ENCODE assay signal across 33 cellular contexts in genomic region chr12:76945867-76946266, GRCh38.
DNase-seq lines count a peak whose midpoint lies in the region; ATAC-seq and TF ChIP-seq lines count a peak whose summit lies in the region.
"Had no signal": no experiment of that assay in that cellular context is flagged by ENCODE, and none has a peak within 500 bp of the region (broad histone marks: within the 10 kb centered on the region; RNA-seq: fewer than 3 reads in every experiment).

No MANE protein-coding gene starts in this region.

- H3K9me2 ChIP-seq in GM23338 (ENCODE audit: insufficient read depth) = 0 out of 2 replicates have a peak, but pooled peaks cover 5% of the 10 kb centered on the region

- peak overlapping the region; percentile 88 for H2BK120ac ChIP-seq in IMR-90 (ENCODE audit: low read depth, low read length)

- H3K4me3 Mint-ChIP-seq in GM23338 = no peak overlapping the region
- H3K4me3 Mint-ChIP-seq: activated CD4-positive, alpha-beta T cell treated with anti-CD3 and anti-CD28 coated beads, Interleukin-2, amount 10 ng/mL, durations not matched to agents 7 days and 5 days; activated CD8-positive, alpha-beta memory T cell treated with anti-CD3 and anti-CD28 coated beads, Interleukin-2, amount 10 ng/mL, durations not matched to agents 7 days and 5 days; activated naive CD4-positive, alpha-beta T cell treated with anti-CD3 and anti-CD28 coated beads for 36 hours; activated T-cell treated with anti-CD3 and anti-CD28 coated beads, Interleukin-2, amount 50 U/mL, for 72 hours; CD14-positive monocyte; central memory CD8-positive, alpha-beta T cell; immature natural killer cell; natural killer cell; stimulated activated memory B cell treated with anti-CD40 and anti-IgM and Interleukin-4, amounts not matched to agents 10 μg/mL and 1 μg/mL and 100 μg/mL, for 72 hours; T-helper 1 cell treated with Interleukin-12 subunit alpha and Interleukin-12 subunit beta and Interleukin-4 antibody, amounts not matched to agents 30 μg/mL and 1 μg/mL, for 36 hours had no signal

- no peaks in the 10 kb centered on the region for H4K20me1 ChIP-seq in IMR-90 (ENCODE audit: insufficient read depth, low read length)
- H4K20me1 ChIP-seq in GM23338 (replicated peaks; ENCODE audit: insufficient read depth) = no peaks in the 10 kb centered on the region

- H3K27ac ChIP-seq in IMR-90 (ENCODE audit: insufficient read depth, low read length) (no peak overlapping the region), GM23338 (ENCODE audit: low read depth) (no peak overlapping the region)
- H3K27ac ChIP-seq: hepatocyte, SJSA1, spleen had no signal

- no peak for TF ChIP-seq POLR2A in IMR-90 (IDR thresholded peaks at IDR 0.05; ENCODE audit: low read depth, low read length)

- ATAC-seq in IMR-90 (ENCODE audit: low read depth) = peak; percentile 46
- no peak for ATAC-seq in GM21786 (IDR thresholded peaks at IDR 0.05; ENCODE audit: unreplicated experiment)
- ATAC-seq in GM23338 = no peak
- ATAC-seq: activated CD8-positive, alpha-beta memory T cell treated with anti-CD3 and anti-CD28 coated beads, Interleukin-2, amount 10 ng/mL, durations not matched to agents 7 days and 5 days; activated T-cell treated with anti-CD3 and anti-CD28 coated beads, Interleukin-2, amount 50 U/mL, for 72 hours; left ventricle myocardium superior; natural killer cell; Panc1; stimulated activated memory B cell treated with anti-CD40 and anti-IgM and Interleukin-4, amounts not matched to agents 10 μg/mL and 1 μg/mL and 100 μg/mL, for 72 hours had no signal

- H3K36me3 Mint-ChIP-seq in GM23338 (ENCODE audit: low read depth) = no peaks in the 10 kb centered on the region
- H3K36me3 Mint-ChIP-seq: activated CD8-positive, alpha-beta memory T cell treated with anti-CD3 and anti-CD28 coated beads, Interleukin-2, amount 10 ng/mL, durations not matched to agents 7 days and 5 days; CD14-positive monocyte; immature natural killer cell; natural killer cell; stimulated activated memory B cell treated with anti-CD40 and anti-IgM and Interleukin-4, amounts not matched to agents 10 μg/mL and 1 μg/mL and 100 μg/mL, for 72 hours had no signal

- H3K79me1 ChIP-seq in IMR-90 (ENCODE audit: low read depth in 1 of 2, low read length in 2 of 2) = no peaks in the 10 kb centered on the region

- POLR2A ChIA-PET in IMR-90 (lab: Charles Lee; ENCODE audit: unreplicated experiment) = no interaction called here

- H2AFZ ChIP-seq in IMR-90 (replicated peaks; ENCODE audit: low read length, poor library complexity) = peak overlapping the region; percentile 24
- no peak overlapping the region for H2AFZ ChIP-seq in GM23338
- H2AFZ ChIP-seq: hepatocyte had no signal

- H4K8ac ChIP-seq in IMR-90 (ENCODE audit: low read depth in 2 of 2, low read length in 2 of 2) = peak overlapping the region; percentile 0 to 28; a peak in 1 of 4 replicates

- 0% methylated on average over 2 of the region's 4 CpGs; no CpG with 5 or more reads in 1 of the 2 experiments for WGBS in IMR-90 (ENCODE audit: extremely low coverage in 2 of 2, insufficient read length in 1 of 2), 2 experiments

- DNase-seq in AG20443 (ENCODE audit: low spot score) (peak; percentile 19), IMR-90 (peak; percentile 72), astrocyte of the spinal cord (ENCODE audit: low read depth, low spot score) (peak; percentile 25), kidney tubule cell (ENCODE audit: low spot score) (peak; percentile 19), GF-D8 (lab: John Stamatoyannopoulos, UW) (no peak), GM23338 (ENCODE audit: low spot score) (no peak)
- no peak for DNase-seq in activated CD4-positive, alpha-beta T cell treated with anti-CD3 and anti-CD28 coated beads for 1 hour
- DNase-seq: activated CD4-positive, alpha-beta T cell treated with anti-CD3 and anti-CD28 coated beads, Interleukin-2, amount 10 ng/mL, durations not matched to agents 7 days and 5 days; activated CD8-positive, alpha-beta memory T cell treated with anti-CD3 and anti-CD28 coated beads, Interleukin-2, amount 10 ng/mL, durations not matched to agents 7 days and 5 days; activated naive CD4-positive, alpha-beta T cell treated with anti-CD3 and anti-CD28 coated beads for 36 hours; activated T-cell treated with anti-CD3 and anti-CD28 coated beads, Interleukin-2, amount 50 U/mL, for 72 hours; amygdala; GDM1; immature natural killer cell; Kasumi-1; left ventricle myocardium superior; midbrain; natural killer cell; NCI-H1048; NCI-H187; NCI-H524 treated with DMSO at 0.1 percent for 48 hours; NK-92 treated with Interleukin-12 subunit alpha and Interleukin-12 subunit beta, amount 100 ng/mL, for 24 hours; retina; spleen; stimulated activated CD4-positive, alpha-beta T cell treated with anti-CD3 and anti-CD28 coated beads, Interleukin-4, amount 100 ng/mL, for 1 hour had no signal

- H3F3A ChIP-seq in GM23338 (replicated peaks; ENCODE audit: low read depth) = no peaks in the 10 kb centered on the region

- H3K9me3 Mint-ChIP-seq in GM23338 = no peaks in the 10 kb centered on the region
- H3K9me3 Mint-ChIP-seq: activated CD4-positive, alpha-beta T cell treated with anti-CD3 and anti-CD28 coated beads, Interleukin-2, amount 10 ng/mL, durations not matched to agents 7 days and 5 days; activated naive CD4-positive, alpha-beta T cell treated with anti-CD3 and anti-CD28 coated beads for 36 hours; activated T-cell treated with anti-CD3 and anti-CD28 coated beads, Interleukin-2, amount 50 U/mL, for 72 hours; central memory CD8-positive, alpha-beta T cell; natural killer cell; stimulated activated memory B cell treated with anti-CD40 and anti-IgM and Interleukin-4, amounts not matched to agents 10 μg/mL and 1 μg/mL and 100 μg/mL, for 72 hours; T-helper 1 cell treated with Interleukin-12 subunit alpha and Interleukin-12 subunit beta and Interleukin-4 antibody, amounts not matched to agents 30 μg/mL and 1 μg/mL, for 36 hours had no signal

- H3K4me1 ChIP-seq in IMR-90 (ENCODE audit: control insufficient read depth, insufficient read depth, low read length) = peaks cover 12% of the 10 kb centered on the region
- H3K4me1 ChIP-seq in GM23338 (ENCODE audit: insufficient read depth) = no peaks in the 10 kb centered on the region
- H3K4me1 ChIP-seq: spleen had no signal

- CTCF ChIA-PET in IMR-90 (lab: Yijun Ruan, JAX) = interaction anchor here (0.7 kb wide), 1 partner anchor 90 kb away, joined by 6 read pairs; no protein-coding TSS in a partner anchor

- H3K27ac Mint-ChIP-seq in GM23338 = no peak overlapping the region
- H3K27ac Mint-ChIP-seq: activated CD4-positive, alpha-beta T cell treated with anti-CD3 and anti-CD28 coated beads, Interleukin-2, amount 10 ng/mL, durations not matched to agents 7 days and 5 days; activated CD8-positive, alpha-beta memory T cell treated with anti-CD3 and anti-CD28 coated beads, Interleukin-2, amount 10 ng/mL, durations not matched to agents 7 days and 5 days; activated naive CD4-positive, alpha-beta T cell treated with anti-CD3 and anti-CD28 coated beads for 36 hours; activated T-cell treated with anti-CD3 and anti-CD28 coated beads, Interleukin-2, amount 50 U/mL, for 72 hours; immature natural killer cell; natural killer cell; stimulated activated memory B cell treated with anti-CD40 and anti-IgM and Interleukin-4, amounts not matched to agents 10 μg/mL and 1 μg/mL and 100 μg/mL, for 72 hours; T-helper 1 cell treated with Interleukin-12 subunit alpha and Interleukin-12 subunit beta and Interleukin-4 antibody, amounts not matched to agents 30 μg/mL and 1 μg/mL, for 36 hours had no signal

- H4K91ac ChIP-seq in IMR-90 (ENCODE audit: insufficient read depth, low read depth, low read length) = peak overlapping the region; percentile 26; the same call in 1 of the 2 replicates

- H3K9me1 ChIP-seq in IMR-90 (ENCODE audit: insufficient read depth, low read length) = peaks cover 4% of the 10 kb centered on the region; the same call in 1 of the 2 replicates

- H3K4me2 ChIP-seq in IMR-90 (ENCODE audit: low read depth, low read length) (peak overlapping the region; percentile 26), GM23338 (no peak overlapping the region)
- H3K4me2 ChIP-seq: hepatocyte had no signal

- H3K14ac ChIP-seq in IMR-90 (replicated peaks; ENCODE audit: low read depth, low read length) = peak overlapping the region; percentile 38; the same call in 1 of the 2 replicates

- in situ Hi-C loops in IMR-90 (cut with MboI; ENCODE audit: low sequenced_read_pairs) (no loop called here), astrocyte of the spinal cord (cut with HindIII; ENCODE audit: low sequenced_read_pairs) (no loop called here)

- H2BK5ac ChIP-seq in IMR-90 (ENCODE audit: low read depth, low read length, poor library complexity, severe bottlenecking) = peak overlapping the region; percentile 51

- no peaks in the 10 kb centered on the region for H3K36me3 ChIP-seq in IMR-90 (ENCODE audit: control insufficient read depth, insufficient read depth, low read length)
- H3K36me3 ChIP-seq in GM23338 (ENCODE audit: insufficient read depth) = no peaks in the 10 kb centered on the region
- H3K36me3 ChIP-seq: SJSA1, spleen had no signal

- H3K4me3 ChIP-seq in IMR-90 (ENCODE audit: insufficient read depth, low read depth, low read length) (no peak overlapping the region), astrocyte of the spinal cord (ENCODE audit: low read depth, low read length) (no peak overlapping the region), GM23338 (no peak overlapping the region)
- H3K4me3 ChIP-seq: hepatocyte, SJSA1, spleen had no signal

- no peaks in the 10 kb centered on the region for H3K9me3 ChIP-seq in IMR-90 (ENCODE audit: control insufficient read depth, insufficient read depth, low read length)
- H3K9me3 ChIP-seq: SJSA1, spleen had no signal

- no TSS peak for BruUV-seq in IMR-90 (replicated peaks; lab: Mats Ljungman, UMichigan)

- no peaks in the 10 kb centered on the region for H3K4me1 Mint-ChIP-seq in GM23338
- H3K4me1 Mint-ChIP-seq: activated CD4-positive, alpha-beta T cell treated with anti-CD3 and anti-CD28 coated beads, Interleukin-2, amount 10 ng/mL, durations not matched to agents 7 days and 5 days; activated CD8-positive, alpha-beta memory T cell treated with anti-CD3 and anti-CD28 coated beads, Interleukin-2, amount 10 ng/mL, durations not matched to agents 7 days and 5 days; CD14-positive monocyte; central memory CD8-positive, alpha-beta T cell; immature natural killer cell; natural killer cell; stimulated activated memory B cell treated with anti-CD40 and anti-IgM and Interleukin-4, amounts not matched to agents 10 μg/mL and 1 μg/mL and 100 μg/mL, for 72 hours had no signal

- H3K79me2 ChIP-seq in GM23338 (replicated peaks; ENCODE audit: insufficient read depth) = no peaks in the 10 kb centered on the region
- H3K79me2 ChIP-seq: hepatocyte had no signal

- H2BK20ac ChIP-seq in IMR-90 (ENCODE audit: low read depth, low read length) = peak overlapping the region; percentile 90

- 0 out of 2 replicates have a peak overlapping the region, but pooled peaks have one; percentile 43 for H3K56ac ChIP-seq in IMR-90 (ENCODE audit: extremely low read depth, insufficient read depth, low read length)

- no peak overlapping the region; the same call in 1 of the 2 replicates for H2AK5ac ChIP-seq in IMR-90 (ENCODE audit: low read depth, low read length)

- dilution Hi-C loops in IMR-90 (cut with HindIII; ENCODE audit: low sequenced_read_pairs, unreplicated experiment) = no loop called here

- TF ChIP-seq RAD21 in IMR-90 (IDR thresholded peaks at IDR 0.05; ENCODE audit: low read length) = no peak

- H3K27me3 ChIP-seq in IMR-90 (ENCODE audit: control insufficient read depth, insufficient read depth, low read length) = no peaks in the 10 kb centered on the region
- no peaks in the 10 kb centered on the region for H3K27me3 ChIP-seq in GM23338 (ENCODE audit: insufficient read depth)
- H3K27me3 ChIP-seq: hepatocyte, SJSA1, spleen had no signal

- H2AK9ac ChIP-seq in IMR-90 (replicated peaks; ENCODE audit: low read depth, low read length, poor library complexity) = no peak overlapping the region

- no peak overlapping the region for H3K23ac ChIP-seq in IMR-90 (ENCODE audit: low read depth, low read length)

- intact Hi-C loops in IMR-90 (cut with micrococcal nuclease) = no loop called here

- H4K5ac ChIP-seq in IMR-90 (ENCODE audit: low read depth, low read length) = no peak overlapping the region

- no peak overlapping the region for H3K9ac ChIP-seq in IMR-90 (ENCODE audit: low read depth, low read length)

- H3K4ac ChIP-seq in IMR-90 (ENCODE audit: low read depth, low read length) = peak overlapping the region; percentile 59; the same call in 1 of the 2 replicates

- no peak for TF ChIP-seq CTCF in IMR-90 (conservative IDR thresholded peaks at IDR 0.05; ENCODE audit: low read depth, low read length)
- TF ChIP-seq CTCF in astrocyte of the spinal cord (IDR thresholded peaks at IDR 0.05; ENCODE audit: low read depth, low read length) = no peak
- TF ChIP-seq CTCF in GM23338 (conservative IDR thresholded peaks at IDR 0.05; ENCODE audit: low read depth in 2 of 2) = no peak

- H3K27me3 Mint-ChIP-seq in GM23338 (ENCODE audit: insufficient read depth, low read depth, poor library complexity) = peaks cover 2% of the 10 kb centered on the region

- peak overlapping the region; percentile 17; the same call in 1 of the 3 replicates for H2BK15ac ChIP-seq in IMR-90 (ENCODE audit: low read depth, low read length)

- H3K18ac ChIP-seq in IMR-90 (ENCODE audit: low read depth, low read length) = peak overlapping the region; percentile 11; the same call in 1 of the 2 replicates

Comparison
In these comparisons a context has a peak if more than half of its experiments do, and no peak if none do; other contexts are left out.
1. DNase-seq: peak in AG20443 (single experiment), IMR-90 (single experiment), astrocyte of the spinal cord (single experiment) and kidney tubule cell (single experiment); none in activated CD4-positive, alpha-beta T cell treated with anti-CD3 and anti-CD28 coated beads for 1 hour (single experiment), GF-D8 (single experiment) and GM23338 (single experiment).